ENCODE assay signal across 17 cellular contexts in the genomic region with DNA sequence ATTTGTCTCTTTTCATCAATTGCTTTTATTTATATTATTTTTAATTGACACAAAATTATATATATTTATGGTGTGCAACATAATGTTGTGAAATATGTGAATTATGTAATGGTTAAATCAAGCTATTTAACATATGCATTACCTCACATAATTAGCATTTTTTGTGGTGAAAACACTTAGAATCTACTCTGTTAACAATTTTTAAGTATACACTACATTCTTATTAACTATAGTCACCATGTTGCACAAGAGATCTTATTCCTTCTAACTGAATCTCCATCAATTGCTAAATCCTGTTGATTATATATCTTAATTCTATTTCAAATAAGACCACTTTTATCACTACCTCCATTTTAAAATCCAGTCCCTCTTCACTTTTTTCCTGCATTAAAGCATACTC. TPM values are rescaled to one million over a fixed set of nuclear protein-coding genes. Genes with fewer than 3 reads are reported as not detected.
"Had no signal": no experiment of that assay in that cellular context is flagged by ENCODE, and none has a peak within 500 bp of the region (broad histone marks: within the 10 kb centered on the region; RNA-seq: fewer than 3 reads in every experiment).

No MANE protein-coding gene starts in this region.

- H3K4me3 ChIP-seq: body of pancreas, gastroesophageal sphincter, sigmoid colon, testis, upper lobe of right lung had no signal

- H3K4me3 Mint-ChIP-seq: activated CD4-positive, alpha-beta memory T cell treated with anti-CD3 and anti-CD28 coated beads, Interleukin-2, amount 10 ng/mL, durations not matched to agents 7 days and 5 days; endodermal cell; nephron; stimulated activated naive CD8-positive, alpha-beta T cell treated with anti-CD3 and anti-CD28 coated beads, Interleukin-15, amount 100 ng/mL, for 72 hours had no signal

- ATAC-seq: body of pancreas; gastroesophageal sphincter; left ventricle myocardium superior; stimulated activated naive CD8-positive, alpha-beta T cell treated with anti-CD3 and anti-CD28 coated beads, Interleukin-15, amount 100 ng/mL, for 72 hours; upper lobe of right lung had no signal

- H3K27ac Mint-ChIP-seq: activated CD4-positive, alpha-beta memory T cell treated with anti-CD3 and anti-CD28 coated beads, Interleukin-2, amount 10 ng/mL, durations not matched to agents 7 days and 5 days; endodermal cell; nephron; stimulated activated naive CD8-positive, alpha-beta T cell treated with anti-CD3 and anti-CD28 coated beads, Interleukin-15, amount 100 ng/mL, for 72 hours had no signal

- DNase-seq: activated CD4-positive, alpha-beta memory T cell treated with anti-CD3 and anti-CD28 coated beads, Interleukin-2, amount 10 ng/mL, durations not matched to agents 7 days and 5 days; activated CD8-positive, alpha-beta memory T cell treated with anti-CD3 and anti-CD28 coated beads, Interleukin-2, amount 50 U/mL, for 4 hours; body of pancreas; dermis blood vessel endothelial cell; endodermal cell; left ventricle myocardium superior; mesendoderm; sigmoid colon; stimulated activated CD4-positive, alpha-beta T cell treated with anti-CD3 and anti-CD28 coated beads, Interleukin-12 subunit alpha, Interleukin-12 subunit beta, amount 100 ng/mL, for 4 hours; stimulated activated CD4-positive, alpha-beta T cell treated with anti-CD3 and anti-CD28 coated beads, Interleukin-2, amount 100 ng/mL, for 48 hours; stimulated activated naive CD8-positive, alpha-beta T cell treated with anti-CD3 and anti-CD28 coated beads, Interleukin-15, amount 100 ng/mL, for 72 hours; testis; upper lobe of right lung had no signal

- H3K9me3 Mint-ChIP-seq: activated CD4-positive, alpha-beta memory T cell treated with anti-CD3 and anti-CD28 coated beads, Interleukin-2, amount 10 ng/mL, durations not matched to agents 7 days and 5 days; endodermal cell; nephron had no signal

- H3K27me3 Mint-ChIP-seq: activated CD4-positive, alpha-beta memory T cell treated with anti-CD3 and anti-CD28 coated beads, Interleukin-2, amount 10 ng/mL, durations not matched to agents 7 days and 5 days; stimulated activated naive CD8-positive, alpha-beta T cell treated with anti-CD3 and anti-CD28 coated beads, Interleukin-15, amount 100 ng/mL, for 72 hours had no signal

- H3K4me1 Mint-ChIP-seq: activated CD4-positive, alpha-beta memory T cell treated with anti-CD3 and anti-CD28 coated beads, Interleukin-2, amount 10 ng/mL, durations not matched to agents 7 days and 5 days had no signal

RNA-seq across cellular contexts. Expression of gene PLPPR5, which starts 42.5 kb away (rescaled TPM):
- total RNA-seq: activated CD4-positive, alpha-beta memory T cell treated with anti-CD3 and anti-CD28 coated beads, Interleukin-2, amount 10 ng/mL, durations not matched to agents 7 days and 5 days; dermis blood vessel endothelial cell; left ventricle myocardium superior; omental fat pad; pulmonary artery endothelial cell; upper lobe of right lung had no signal
